Comparison of ENCODE assay signal across 13 cellular contexts in genomic region chrX:107562482-107562881, GRCh38.
DNase-seq lines count a peak whose midpoint lies in the region; ATAC-seq and TF ChIP-seq lines count a peak whose summit lies in the region.
"Had no signal": no experiment of that assay in that cellular context is flagged by ENCODE, and none has a peak within 500 bp of the region (broad histone marks: within the 10 kb centered on the region; RNA-seq: fewer than 3 reads in every experiment).

No MANE protein-coding gene starts in this region.

- CTCF ChIA-PET in AG04449 (lab: Yijun Ruan, JAX) = interaction anchor here (0.6 to 1.9 kb wide), 4 partner anchors 24 to 167 kb away, joined by 3 to 8 read pairs (median 3); partner anchors contain the start of gene PRPS1

- H3K4me3 ChIP-seq in AG04449 (ENCODE audit: low read depth, low read length) = no peak overlapping the region
- H3K4me3 ChIP-seq in astrocyte of the cerebellum (ENCODE audit: low read depth, low read length) = no peak overlapping the region

- POLR2A ChIA-PET in AG04449 (lab: Yijun Ruan, JAX) = interaction anchor here (0.6 to 3.0 kb wide), 7 partner anchors 9 to 155 kb away, joined by 3 to 12 read pairs (median 3); partner anchors contain the start of gene PRPS1

- DNase-seq in AG04449 (ENCODE audit: low read depth, low spot score) = peak; percentile 83
- DNase-seq in HS-5 (ENCODE audit: low read depth) = peak; percentile 73
- DNase-seq in astrocyte of the cerebellum (ENCODE audit: low read depth) = peak; percentile 72
- DNase-seq in iris pigment epithelial cell (ENCODE audit: low read depth) = peak; percentile 77
- no peak for DNase-seq in NCI-H446 (lab: John Stamatoyannopoulos, UW)
- DNase-seq: activated CD4-positive, alpha-beta T cell treated with anti-CD3 and anti-CD28 coated beads for 48 hours; aorta; Kasumi-1; NCI-H2029; stimulated activated CD4-positive, alpha-beta T cell treated with anti-CD3 and anti-CD28 coated beads, Interleukin-2, amount 100 ng/mL, for 24 hours had no signal

- ATAC-seq in HG03520 (IDR thresholded peaks at IDR 0.05; ENCODE audit: unreplicated experiment) (no peak), HG02798 (IDR thresholded peaks at IDR 0.05; ENCODE audit: poor library complexity, unreplicated experiment) (no peak), HG03460 (IDR thresholded peaks at IDR 0.05; ENCODE audit: unreplicated experiment) (no peak)

- TF ChIP-seq CTCF in AG04449 (IDR thresholded peaks at IDR 0.05; ENCODE audit: insufficient read depth, low read length, missing control alignments) (no peak), astrocyte of the cerebellum (IDR thresholded peaks at IDR 0.05; ENCODE audit: low read depth, low read length, missing control alignments) (no peak)

- in situ Hi-C loops in astrocyte of the cerebellum (cut with HindIII; ENCODE audit: low sequenced_read_pairs) = no loop called here

Comparison
In these comparisons a context has a peak if more than half of its experiments do, and no peak if none do; other contexts are left out.
1. DNase-seq: peak in AG04449 (single experiment), HS-5 (single experiment), astrocyte of the cerebellum (single experiment) and iris pigment epithelial cell (single experiment); none in NCI-H446 (0 of 2).